ENCODE assay signal across 11 cellular contexts in the genomic region with DNA sequence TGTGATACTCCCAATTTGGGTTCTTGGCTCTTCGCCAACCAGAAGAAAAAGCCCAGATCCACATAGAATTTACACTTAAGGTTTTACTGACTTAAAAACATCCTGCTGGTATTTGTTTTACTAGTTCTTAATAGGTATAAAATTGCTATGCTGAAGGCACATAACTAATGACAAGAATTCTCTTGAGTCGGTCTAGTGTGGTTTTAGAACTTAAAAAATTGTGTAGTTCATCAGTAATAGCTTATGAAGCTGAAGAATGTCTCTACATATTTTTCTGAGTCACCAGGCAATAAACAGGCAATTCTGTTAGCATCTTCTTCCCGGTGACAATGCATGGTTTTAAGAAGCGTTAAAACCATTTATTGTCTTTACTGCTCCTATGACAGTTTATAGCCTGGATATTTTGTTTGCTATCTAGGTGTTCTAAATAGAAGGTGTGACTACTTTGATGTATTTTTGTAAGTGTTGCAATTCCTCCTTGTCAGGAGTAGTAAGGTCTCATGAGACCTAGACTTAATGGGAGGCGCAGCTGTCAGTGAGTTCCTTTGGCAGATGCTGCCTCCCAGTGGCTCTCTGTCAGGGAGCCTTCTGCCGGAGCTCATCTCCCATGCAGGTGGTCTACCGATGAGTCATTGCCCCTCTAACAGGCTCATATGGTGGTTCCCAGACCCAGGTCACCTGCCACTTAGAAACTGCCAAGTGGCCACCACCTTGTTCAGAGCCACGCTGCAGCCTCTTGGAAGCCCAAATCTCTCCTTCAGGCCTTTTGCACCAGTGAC.
DNase-seq lines count a peak whose midpoint lies in the region; ATAC-seq and TF ChIP-seq lines count a peak whose summit lies in the region.
"Had no signal": no experiment of that assay in that cellular context is flagged by ENCODE, and none has a peak within 500 bp of the region (broad histone marks: within the 10 kb centered on the region; RNA-seq: fewer than 3 reads in every experiment).

No MANE protein-coding gene starts in this region.

- no peaks in the 10 kb centered on the region for H3K36me3 Mint-ChIP-seq in activated CD8-positive, alpha-beta T cell treated with anti-CD3 and anti-CD28 coated beads for 36 hours (ENCODE audit: low read depth)
- no peaks in the 10 kb centered on the region for H3K36me3 Mint-ChIP-seq in activated CD8-positive, alpha-beta T cell treated with anti-CD3 and anti-CD28 coated beads, Interleukin-2, amount 10 ng/mL, durations not matched to agents 7 days and 5 days (ENCODE audit: low read depth)
- no peaks in the 10 kb centered on the region for H3K36me3 Mint-ChIP-seq in activated CD4-positive, alpha-beta T cell treated with anti-CD3 and anti-CD28 coated beads, Interleukin-2, amount 10 ng/mL, durations not matched to agents 7 days and 5 days (ENCODE audit: low read depth)
- H3K36me3 Mint-ChIP-seq: CD8-positive, alpha-beta T cell had no signal

- H3K4me1 ChIP-seq in foreskin keratinocyte = no peaks in the 10 kb centered on the region

- CTCF ChIA-PET in activated CD8-positive, alpha-beta T cell treated with anti-CD3 and anti-CD28 coated beads for 36 hours (lab: Charles Lee) = interaction anchor here (0.6 kb wide), 1 partner anchor 464 kb away, joined by 3 read pairs; no protein-coding TSS in a partner anchor
- CTCF ChIA-PET in activated CD8-positive, alpha-beta T cell treated with anti-CD3 and anti-CD28 coated beads, Interleukin-2, amount 10 ng/mL, durations not matched to agents 7 days and 5 days (lab: Charles Lee) = no interaction called here
- CTCF ChIA-PET in activated CD4-positive, alpha-beta T cell treated with anti-CD3 and anti-CD28 coated beads, Interleukin-2, amount 10 ng/mL, durations not matched to agents 7 days and 5 days (lab: Charles Lee) = no interaction called here

- no peaks in the 10 kb centered on the region for H3K4me1 Mint-ChIP-seq in activated CD8-positive, alpha-beta T cell treated with anti-CD3 and anti-CD28 coated beads for 36 hours (ENCODE audit: low read depth)
- H3K4me1 Mint-ChIP-seq in activated CD8-positive, alpha-beta T cell treated with anti-CD3 and anti-CD28 coated beads, Interleukin-2, amount 10 ng/mL, durations not matched to agents 7 days and 5 days (ENCODE audit: low read depth) = no peaks in the 10 kb centered on the region
- H3K4me1 Mint-ChIP-seq in activated CD4-positive, alpha-beta T cell treated with anti-CD3 and anti-CD28 coated beads, Interleukin-2, amount 10 ng/mL, durations not matched to agents 7 days and 5 days = no peaks in the 10 kb centered on the region

- no peaks in the 10 kb centered on the region for H3K27me3 ChIP-seq in foreskin keratinocyte

- ATAC-seq in activated CD8-positive, alpha-beta T cell treated with anti-CD3 and anti-CD28 coated beads for 36 hours = no peak
- no peak for ATAC-seq in activated CD8-positive, alpha-beta T cell treated with anti-CD3 and anti-CD28 coated beads, Interleukin-2, amount 10 ng/mL, durations not matched to agents 7 days and 5 days
- no peak for ATAC-seq in foreskin keratinocyte
- ATAC-seq: CD8-positive, alpha-beta T cell had no signal

- H3K4me3 Mint-ChIP-seq in activated CD8-positive, alpha-beta T cell treated with anti-CD3 and anti-CD28 coated beads for 36 hours = no peak overlapping the region
- no peak overlapping the region for H3K4me3 Mint-ChIP-seq in activated CD8-positive, alpha-beta T cell treated with anti-CD3 and anti-CD28 coated beads, Interleukin-2, amount 10 ng/mL, durations not matched to agents 7 days and 5 days
- H3K4me3 Mint-ChIP-seq in activated CD4-positive, alpha-beta T cell treated with anti-CD3 and anti-CD28 coated beads, Interleukin-2, amount 10 ng/mL, durations not matched to agents 7 days and 5 days = no peak overlapping the region
- H3K4me3 Mint-ChIP-seq: CD8-positive, alpha-beta T cell had no signal

- peaks cover 2% of the 10 kb centered on the region for H3K27me3 Mint-ChIP-seq in activated CD8-positive, alpha-beta T cell treated with anti-CD3 and anti-CD28 coated beads for 36 hours
- H3K27me3 Mint-ChIP-seq in activated CD8-positive, alpha-beta T cell treated with anti-CD3 and anti-CD28 coated beads, Interleukin-2, amount 10 ng/mL, durations not matched to agents 7 days and 5 days (ENCODE audit: low read depth) = peaks cover 14% of the 10 kb centered on the region
- no peaks in the 10 kb centered on the region for H3K27me3 Mint-ChIP-seq in activated CD4-positive, alpha-beta T cell treated with anti-CD3 and anti-CD28 coated beads, Interleukin-2, amount 10 ng/mL, durations not matched to agents 7 days and 5 days

- peak; percentile 9 for DNase-seq in activated CD8-positive, alpha-beta T cell treated with anti-CD3 and anti-CD28 coated beads for 36 hours
- no peak for DNase-seq in activated CD8-positive, alpha-beta T cell treated with anti-CD3 and anti-CD28 coated beads, Interleukin-2, amount 10 ng/mL, durations not matched to agents 7 days and 5 days
- DNase-seq in NCI-H69 (lab: John Stamatoyannopoulos, UW) (peak; percentile 89), foreskin keratinocyte (no peak), superior temporal gyrus (ENCODE audit: extremely low spot score) (peak; percentile 47), T1000 (lab: John Stamatoyannopoulos, UW) (no peak)
- no peak for DNase-seq in stimulated activated naive CD4-positive, alpha-beta T cell (lab: John Stamatoyannopoulos, UW)
- no peak for DNase-seq in activated CD4-positive, alpha-beta T cell treated with anti-CD3 and anti-CD28 coated beads, Interleukin-2, amount 10 ng/mL, durations not matched to agents 7 days and 5 days
- DNase-seq: CD8-positive, alpha-beta T cell; NCI-H2081 treated with DMSO at 0.1 percent for 48 hours had no signal

- TF ChIP-seq CTCF in activated CD8-positive, alpha-beta T cell treated with anti-CD3 and anti-CD28 coated beads for 36 hours (IDR thresholded peaks at IDR 0.05) = no peak
- TF ChIP-seq CTCF in foreskin keratinocyte (conservative IDR thresholded peaks at IDR 0.05) = peak; percentile 44

- POLR2A ChIA-PET in activated CD8-positive, alpha-beta T cell treated with anti-CD3 and anti-CD28 coated beads for 36 hours (lab: Charles Lee) = no interaction called here
- POLR2A ChIA-PET in activated CD8-positive, alpha-beta T cell treated with anti-CD3 and anti-CD28 coated beads, Interleukin-2, amount 10 ng/mL, durations not matched to agents 7 days and 5 days (lab: Charles Lee) = no interaction called here
- POLR2A ChIA-PET in activated CD4-positive, alpha-beta T cell treated with anti-CD3 and anti-CD28 coated beads, Interleukin-2, amount 10 ng/mL, durations not matched to agents 7 days and 5 days (lab: Charles Lee) = no interaction called here

- no peak overlapping the region for H3K27ac Mint-ChIP-seq in activated CD8-positive, alpha-beta T cell treated with anti-CD3 and anti-CD28 coated beads for 36 hours
- H3K27ac Mint-ChIP-seq in activated CD8-positive, alpha-beta T cell treated with anti-CD3 and anti-CD28 coated beads, Interleukin-2, amount 10 ng/mL, durations not matched to agents 7 days and 5 days = no peak overlapping the region
- H3K27ac Mint-ChIP-seq in activated CD4-positive, alpha-beta T cell treated with anti-CD3 and anti-CD28 coated beads, Interleukin-2, amount 10 ng/mL, durations not matched to agents 7 days and 5 days = no peak overlapping the region
- H3K27ac Mint-ChIP-seq: CD8-positive, alpha-beta T cell had no signal

- H3K27ac ChIP-seq in foreskin keratinocyte = no peak overlapping the region
- H3K27ac ChIP-seq: skin epidermis had no signal

- H3K9me3 Mint-ChIP-seq in activated CD8-positive, alpha-beta T cell treated with anti-CD3 and anti-CD28 coated beads for 36 hours = no peaks in the 10 kb centered on the region
- no peaks in the 10 kb centered on the region for H3K9me3 Mint-ChIP-seq in activated CD8-positive, alpha-beta T cell treated with anti-CD3 and anti-CD28 coated beads, Interleukin-2, amount 10 ng/mL, durations not matched to agents 7 days and 5 days (ENCODE audit: insufficient read depth)
- no peaks in the 10 kb centered on the region for H3K9me3 Mint-ChIP-seq in activated CD4-positive, alpha-beta T cell treated with anti-CD3 and anti-CD28 coated beads, Interleukin-2, amount 10 ng/mL, durations not matched to agents 7 days and 5 days
- H3K9me3 Mint-ChIP-seq: CD8-positive, alpha-beta T cell had no signal

- intact Hi-C loops in activated CD8-positive, alpha-beta T cell treated with anti-CD3 and anti-CD28 coated beads for 36 hours (cut with micrococcal nuclease) = no loop called here

Comparison
In these comparisons a context has a peak if more than half of its experiments do, and no peak if none do; other contexts are left out.
1. DNase-seq: peak in activated CD8-positive, alpha-beta T cell treated with anti-CD3 and anti-CD28 coated beads for 36 hours (single experiment), NCI-H69 (single experiment) and superior temporal gyrus (single experiment); none in activated CD8-positive, alpha-beta T cell treated with anti-CD3 and anti-CD28 coated beads, Interleukin-2, amount 10 ng/mL, durations not matched to agents 7 days and 5 days (single experiment), foreskin keratinocyte (0 of 2), T1000 (single experiment), stimulated activated naive CD4-positive, alpha-beta T cell (0 of 6) and activated CD4-positive, alpha-beta T cell treated with anti-CD3 and anti-CD28 coated beads, Interleukin-2, amount 10 ng/mL, durations not matched to agents 7 days and 5 days (single experiment).